In the genomic region with DNA sequence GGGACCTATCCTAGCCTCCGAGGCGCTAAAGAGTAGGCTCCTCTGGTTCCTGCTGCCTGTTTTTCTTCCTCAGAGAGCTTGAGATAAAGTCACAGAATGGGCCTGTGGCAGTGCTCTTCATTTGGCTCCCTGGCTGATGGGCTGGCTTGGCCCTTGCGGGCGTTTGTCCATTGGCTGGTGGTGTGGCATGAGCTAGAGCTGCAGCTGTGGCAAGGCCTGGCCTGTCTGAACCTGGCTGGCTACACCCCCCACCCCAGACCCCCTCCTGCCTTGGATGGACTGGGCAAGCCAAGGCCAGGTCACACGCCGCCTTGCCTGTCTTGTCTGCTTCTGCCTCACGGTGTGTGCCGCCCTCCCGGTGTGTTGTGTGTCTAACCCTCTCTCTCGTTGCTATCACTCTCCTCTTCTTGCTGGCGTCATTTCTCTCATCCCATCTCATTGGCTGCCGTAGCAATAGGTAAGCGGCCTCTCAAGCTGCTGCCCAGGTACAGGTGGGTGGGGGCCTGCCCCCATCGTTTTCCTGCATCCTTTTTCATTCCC, we compare ENCODE assay signal across 1 cellular context.
TF ChIP-seq lines count a peak whose summit lies in the region.

No MANE protein-coding gene starts in this region.

TF ChIP-seq in endothelial cell of umbilical vein, 7 proteins besides CTCF, POLR2A, EP300 and RAD21:
- TF ChIP-seq POLR2AphosphoS5 (IDR thresholded peaks at IDR 0.05; ENCODE audit: insufficient read depth, low read depth, low read length): no peak
- TF ChIP-seq FOS (IDR thresholded peaks at IDR 0.05; ENCODE audit: borderline replicate concordance, insufficient read depth, low read length): no peak
- no peak for TF ChIP-seq JUN (IDR thresholded peaks at IDR 0.05; ENCODE audit: borderline replicate concordance, insufficient read depth, insufficient read length, low read depth)
- no peak for TF ChIP-seq GATA2 (IDR thresholded peaks at IDR 0.05; ENCODE audit: insufficient read depth, insufficient read length, low read depth, low read length)
- TF ChIP-seq, protein P1, sequence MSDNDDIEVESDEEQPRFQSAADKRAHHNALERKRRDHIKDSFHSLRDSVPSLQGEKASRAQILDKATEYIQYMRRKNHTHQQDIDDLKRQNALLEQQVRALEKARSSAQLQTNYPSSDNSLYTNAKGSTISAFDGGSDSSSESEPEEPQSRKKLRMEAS (IDR thresholded peaks at IDR 0.05; ENCODE audit: insufficient read depth, insufficient read length): no peak
